1 cellular context compared by ENCODE assay signal in genomic region chr11:3104961-3105790, GRCh38.
TF ChIP-seq lines count a peak whose summit lies in the region.

No MANE protein-coding gene starts in this region.

TF ChIP-seq in IMR-90, 13 proteins besides CTCF, POLR2A, EP300 and RAD21:
- no peak for TF ChIP-seq MAZ (IDR thresholded peaks at IDR 0.05; ENCODE audit: borderline replicate concordance, low read depth, low read length)
- TF ChIP-seq BHLHE40 (IDR thresholded peaks at IDR 0.05; ENCODE audit: low read depth, low read length): no peak
- TF ChIP-seq RFX5 (IDR thresholded peaks at IDR 0.05; ENCODE audit: low read depth, low read length): no peak
- TF ChIP-seq RCOR1 (IDR thresholded peaks at IDR 0.05; ENCODE audit: insufficient replicate concordance, low read length): no peak
- no peak for TF ChIP-seq FOS (IDR thresholded peaks at IDR 0.05; ENCODE audit: low read depth, low read length)
- no peak for TF ChIP-seq MAFK (IDR thresholded peaks at IDR 0.05; ENCODE audit: low read depth, low read length)
- no peak for TF ChIP-seq USF2 (IDR thresholded peaks at IDR 0.05; ENCODE audit: low read depth, low read length)
- TF ChIP-seq CHD1 (IDR thresholded peaks at IDR 0.05; ENCODE audit: low read depth, low read length): no peak
- no peak for TF ChIP-seq CEBPB (IDR thresholded peaks at IDR 0.05; ENCODE audit: low read depth, low read length)
